Comparison of ENCODE assay signal across 8 cellular contexts in the genomic region with DNA sequence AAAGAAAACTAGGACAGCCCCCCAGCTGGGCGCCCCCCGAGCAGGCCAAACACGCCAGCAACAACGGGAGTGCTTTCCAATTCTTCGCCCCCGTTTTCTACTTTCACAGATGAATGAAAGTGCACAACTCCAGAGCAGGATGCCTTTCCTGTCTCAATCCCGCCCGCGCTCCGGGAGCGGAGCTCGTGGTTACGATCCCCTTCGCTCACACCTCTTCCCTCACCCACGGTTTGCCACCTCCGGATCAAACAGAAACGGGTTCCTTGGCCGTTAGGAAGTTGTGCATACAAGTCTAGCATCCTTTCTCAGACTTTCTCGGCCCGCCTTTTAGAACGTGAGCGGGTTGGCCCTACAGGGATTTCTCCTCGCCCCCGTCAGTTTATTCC. TPM values are rescaled to one million over a fixed set of nuclear protein-coding genes. Genes with fewer than 3 reads are reported as not detected.
DNase-seq lines count a peak whose midpoint lies in the region; ATAC-seq and TF ChIP-seq lines count a peak whose summit lies in the region.

No MANE protein-coding gene starts in this region.

- CTCF ChIA-PET in activated CD8-positive, alpha-beta T cell treated with anti-CD3 and anti-CD28 coated beads for 36 hours (lab: Charles Lee): interaction anchor here (1.6 kb wide), 1 partner anchor 48 kb away, joined by 4 read pairs; the partner anchor contains the start of gene TRIM37

- intact Hi-C loops in activated CD8-positive, alpha-beta T cell treated with anti-CD3 and anti-CD28 coated beads for 36 hours (cut with micrococcal nuclease): no loop called here
- intact Hi-C loops in posterior cingulate gyrus (cut with DNase I): loop anchor here (2.0 to 10.0 kb wide), 2 partner anchors 48 to 70 kb away; partner anchors contain the start of genes GDPD1 and TRIM37

- TF ChIP-seq CTCF in activated CD8-positive, alpha-beta T cell treated with anti-CD3 and anti-CD28 coated beads for 36 hours (IDR thresholded peaks at IDR 0.05): no peak

- H3K9me3 Mint-ChIP-seq in activated CD8-positive, alpha-beta T cell treated with anti-CD3 and anti-CD28 coated beads for 36 hours: no peaks in the 10 kb centered on the region

- H3K27me3 Mint-ChIP-seq in activated CD8-positive, alpha-beta T cell treated with anti-CD3 and anti-CD28 coated beads for 36 hours: no peaks in the 10 kb centered on the region

- no peak overlapping the region for H3K27ac Mint-ChIP-seq in activated CD8-positive, alpha-beta T cell treated with anti-CD3 and anti-CD28 coated beads for 36 hours

- H3K36me3 Mint-ChIP-seq in activated CD8-positive, alpha-beta T cell treated with anti-CD3 and anti-CD28 coated beads for 36 hours (ENCODE audit: low read depth): peaks cover 6% of the 10 kb centered on the region

- no peak for ATAC-seq in activated CD8-positive, alpha-beta T cell treated with anti-CD3 and anti-CD28 coated beads for 36 hours
- ATAC-seq in HG02610 (IDR thresholded peaks at IDR 0.05; ENCODE audit: unreplicated experiment): no peak

- H3K4me3 Mint-ChIP-seq in activated CD8-positive, alpha-beta T cell treated with anti-CD3 and anti-CD28 coated beads for 36 hours: no peak overlapping the region

- POLR2A ChIA-PET in activated CD8-positive, alpha-beta T cell treated with anti-CD3 and anti-CD28 coated beads for 36 hours (lab: Charles Lee): interaction anchor here (0.9 to 2.8 kb wide), 3 partner anchors 15 to 47 kb away, joined by 3 to 17 read pairs (median 4); partner anchors contain the start of gene TRIM37

- DNase-seq in NCI-H2227 (lab: John Stamatoyannopoulos, UW; ENCODE audit: unreplicated experiment) (peak; percentile 77), NCI-H2227 treated with DMSO at 0.1 percent for 48 hours (lab: John Stamatoyannopoulos, UW) (no peak), NCI-H1092 treated with DMSO at 0.1 percent for 48 hours (lab: John Stamatoyannopoulos, UW) (peak; percentile 72), glomerular visceral epithelial cell (ENCODE audit: extremely low spot score) (peak; percentile 61), posterior cingulate gyrus (peak in 9 of 10 donors; percentile 16 to 90 (median 33)), DMS79 (lab: John Stamatoyannopoulos, UW) (no peak)
- DNase-seq in activated CD8-positive, alpha-beta T cell treated with anti-CD3 and anti-CD28 coated beads for 36 hours: peak; percentile 59

- peaks cover 37% of the 10 kb centered on the region for H3K4me1 Mint-ChIP-seq in activated CD8-positive, alpha-beta T cell treated with anti-CD3 and anti-CD28 coated beads for 36 hours (ENCODE audit: low read depth)

RNA-seq across cellular contexts. Expression of gene SKA2, which starts 0.7 kb away (rescaled TPM):
- total RNA-seq in activated CD8-positive, alpha-beta T cell treated with anti-CD3 and anti-CD28 coated beads for 36 hours: 10 to 100 TPM; 59.1 to 68.4 TPM

RNA-seq across cellular contexts. Expression of gene PRR11, which starts 1.2 kb away (rescaled TPM):
- 10 to 100 TPM; 66.6 to 67.5 TPM for total RNA-seq in activated CD8-positive, alpha-beta T cell treated with anti-CD3 and anti-CD28 coated beads for 36 hours

RNA-seq across cellular contexts. Expression of gene TRIM37, which starts 47.6 kb away (rescaled TPM):
- total RNA-seq in activated CD8-positive, alpha-beta T cell treated with anti-CD3 and anti-CD28 coated beads for 36 hours: 10 to 100 TPM; 23.9 to 24.8 TPM

RNA-seq across cellular contexts. Expression of gene SMG8, which starts 55.5 kb away (rescaled TPM):
- total RNA-seq in activated CD8-positive, alpha-beta T cell treated with anti-CD3 and anti-CD28 coated beads for 36 hours: 10 to 100 TPM; 16.2 to 16.5 TPM

Comparison
In these comparisons a context has a peak if more than half of its experiments do, and no peak if none do; other contexts are left out.
1. DNase-seq: peak in NCI-H2227 (single experiment), NCI-H1092 treated with DMSO at 0.1 percent for 48 hours (single experiment), activated CD8-positive, alpha-beta T cell treated with anti-CD3 and anti-CD28 coated beads for 36 hours (single experiment), glomerular visceral epithelial cell (single experiment) and posterior cingulate gyrus (9 of 10); none in NCI-H2227 treated with DMSO at 0.1 percent for 48 hours (single experiment) and DMS79 (single experiment).